38 cellular contexts compared by ENCODE assay signal in genomic region chr2:41697389-41697788, GRCh38.
"Had no signal": no experiment of that assay in that cellular context is flagged by ENCODE, and none has a peak within 500 bp of the region (broad histone marks: within the 10 kb centered on the region; RNA-seq: fewer than 3 reads in every experiment).

No MANE protein-coding gene starts in this region.

- H3K36me3 ChIP-seq: adrenal gland, ascending aorta, brain microvascular endothelial cell, breast epithelium, cardiac muscle cell had no signal

- H3K27ac Mint-ChIP-seq: activated naive CD4-positive, alpha-beta T cell treated with anti-CD3 and anti-CD28 coated beads for 36 hours; activated naive CD4-positive, alpha-beta T cell treated with anti-CD3 and anti-CD28 coated beads, Interleukin-2, amount 10 ng/mL, durations not matched to agents 7 days and 5 days; activated naive CD4-positive, alpha-beta T cell treated with anti-CD3 and anti-CD28 coated beads, Interleukin-2, amount 50 U/mL, for 24 hours; activated naive CD4-positive, alpha-beta T cell treated with anti-CD3 and anti-CD28 coated beads, Interleukin-2, amount 50 U/mL, for 72 hours; activated naive CD8-positive, alpha-beta T cell; activated naive CD8-positive, alpha-beta T cell treated with anti-CD3 and anti-CD28 coated beads for 36 hours; activated naive CD8-positive, alpha-beta T cell treated with anti-CD3 and anti-CD28 coated beads, Interleukin-2, amount 10 ng/mL, durations not matched to agents 7 days and 5 days; activated naive CD8-positive, alpha-beta T cell treated with anti-CD3 and anti-CD28 coated beads, Interleukin-2, amount 50 U/mL, for 24 hours; activated T-cell treated with anti-CD3 and anti-CD28 coated beads, Interleukin-2, amount 50 U/mL, for 24 hours; activated T-cell treated with anti-CD3 and anti-CD28 coated beads, Interleukin-2, amount 50 U/mL, for 72 hours; activated T-helper 1 cell treated with anti-CD3 and anti-CD28 coated beads, Interleukin-12 subunit alpha, Interleukin-12 subunit beta, Interleukin-2, Interleukin-4 antibody, amounts not matched to agents 30 ng/mL and 10 ng/mL and 1 ng/mL, durations not matched to agents 14 hours and 24 hours and 36 hours; activated T-helper 17 cell treated with anti-CD3 and anti-CD28 coated beads, Interleukin-2, amount 50 U/mL, for 72 hours; activated T-helper 2 cell treated with anti-CD3 and anti-CD28 coated beads, Interferon-gamma antibody, Interleukin-2, Interleukin-4, amounts not matched to agents 10 μg/mL and 5 μg/mL and 100 μg/mL, durations not matched to agents 14 hours and 24 hours and 36 hours had no signal

- H3K27ac ChIP-seq: adrenal gland, ascending aorta, body of pancreas, brain microvascular endothelial cell, breast epithelium, cardiac muscle cell had no signal

- H3K4me1 ChIP-seq: ascending aorta, body of pancreas had no signal

- H3K4me3 Mint-ChIP-seq: activated naive CD4-positive, alpha-beta T cell treated with anti-CD3 and anti-CD28 coated beads for 36 hours; activated naive CD4-positive, alpha-beta T cell treated with anti-CD3 and anti-CD28 coated beads, Interleukin-2, amount 10 ng/mL, durations not matched to agents 7 days and 5 days; activated naive CD4-positive, alpha-beta T cell treated with anti-CD3 and anti-CD28 coated beads, Interleukin-2, amount 50 U/mL, for 24 hours; activated naive CD8-positive, alpha-beta T cell; activated naive CD8-positive, alpha-beta T cell treated with anti-CD3 and anti-CD28 coated beads for 36 hours; activated naive CD8-positive, alpha-beta T cell treated with anti-CD3 and anti-CD28 coated beads, Interleukin-2, amount 10 ng/mL, durations not matched to agents 7 days and 5 days; activated naive CD8-positive, alpha-beta T cell treated with anti-CD3 and anti-CD28 coated beads, Interleukin-2, amount 50 U/mL, for 24 hours; activated T-cell treated with anti-CD3 and anti-CD28 coated beads, Interleukin-2, amount 50 U/mL, for 24 hours; activated T-cell treated with anti-CD3 and anti-CD28 coated beads, Interleukin-2, amount 50 U/mL, for 4 hours; activated T-cell treated with anti-CD3 and anti-CD28 coated beads, Interleukin-2, amount 50 U/mL, for 72 hours; activated T-helper 1 cell treated with anti-CD3 and anti-CD28 coated beads, Interleukin-12 subunit alpha, Interleukin-12 subunit beta, Interleukin-2, Interleukin-4 antibody, amounts not matched to agents 30 ng/mL and 10 ng/mL and 1 ng/mL, durations not matched to agents 14 hours and 24 hours and 36 hours; activated T-helper 17 cell treated with anti-CD3 and anti-CD28 coated beads, Interleukin-2, amount 50 U/mL, for 72 hours; brain; central memory CD8-positive, alpha-beta T cell had no signal

- H3K36me3 Mint-ChIP-seq: activated naive CD4-positive, alpha-beta T cell treated with anti-CD3 and anti-CD28 coated beads, Interleukin-2, amount 10 ng/mL, durations not matched to agents 7 days and 5 days; activated naive CD4-positive, alpha-beta T cell treated with anti-CD3 and anti-CD28 coated beads, Interleukin-2, amount 50 U/mL, for 24 hours; activated naive CD4-positive, alpha-beta T cell treated with anti-CD3 and anti-CD28 coated beads, Interleukin-2, amount 50 U/mL, for 72 hours; activated naive CD8-positive, alpha-beta T cell; activated naive CD8-positive, alpha-beta T cell treated with anti-CD3 and anti-CD28 coated beads for 36 hours; activated naive CD8-positive, alpha-beta T cell treated with anti-CD3 and anti-CD28 coated beads, Interleukin-2, amount 10 ng/mL, durations not matched to agents 7 days and 5 days; brain had no signal

- H3K4me3 ChIP-seq: adrenal gland, ascending aorta, body of pancreas, breast epithelium, cardiac muscle cell had no signal

- H3K27me3 ChIP-seq: adrenal gland, ascending aorta, body of pancreas, brain microvascular endothelial cell, breast epithelium, cardiac muscle cell had no signal

- H3K9me3 ChIP-seq: adrenal gland, ascending aorta, body of pancreas, breast epithelium had no signal

- H3K4me1 Mint-ChIP-seq: activated naive CD4-positive, alpha-beta T cell treated with anti-CD3 and anti-CD28 coated beads, Interleukin-2, amount 10 ng/mL, durations not matched to agents 7 days and 5 days; activated naive CD4-positive, alpha-beta T cell treated with anti-CD3 and anti-CD28 coated beads, Interleukin-2, amount 50 U/mL, for 24 hours; activated naive CD8-positive, alpha-beta T cell treated with anti-CD3 and anti-CD28 coated beads for 36 hours; activated naive CD8-positive, alpha-beta T cell treated with anti-CD3 and anti-CD28 coated beads, Interleukin-2, amount 10 ng/mL, durations not matched to agents 7 days and 5 days; activated naive CD8-positive, alpha-beta T cell treated with anti-CD3 and anti-CD28 coated beads, Interleukin-2, amount 50 U/mL, for 24 hours; activated T-helper 17 cell treated with anti-CD3 and anti-CD28 coated beads, Interleukin-2, amount 50 U/mL, for 72 hours; central memory CD8-positive, alpha-beta T cell had no signal

- H3K9me3 Mint-ChIP-seq: activated naive CD4-positive, alpha-beta T cell treated with anti-CD3 and anti-CD28 coated beads for 36 hours; activated naive CD4-positive, alpha-beta T cell treated with anti-CD3 and anti-CD28 coated beads, Interleukin-2, amount 10 ng/mL, durations not matched to agents 7 days and 5 days; activated naive CD4-positive, alpha-beta T cell treated with anti-CD3 and anti-CD28 coated beads, Interleukin-2, amount 50 U/mL, for 24 hours; activated naive CD4-positive, alpha-beta T cell treated with anti-CD3 and anti-CD28 coated beads, Interleukin-2, amount 50 U/mL, for 72 hours; activated naive CD8-positive, alpha-beta T cell treated with anti-CD3 and anti-CD28 coated beads for 36 hours; activated naive CD8-positive, alpha-beta T cell treated with anti-CD3 and anti-CD28 coated beads, Interleukin-2, amount 10 ng/mL, durations not matched to agents 7 days and 5 days; activated naive CD8-positive, alpha-beta T cell treated with anti-CD3 and anti-CD28 coated beads, Interleukin-2, amount 50 U/mL, for 24 hours; activated T-cell treated with anti-CD3 and anti-CD28 coated beads, Interleukin-2, amount 50 U/mL, for 24 hours; activated T-cell treated with anti-CD3 and anti-CD28 coated beads, Interleukin-2, amount 50 U/mL, for 4 hours; activated T-cell treated with anti-CD3 and anti-CD28 coated beads, Interleukin-2, amount 50 U/mL, for 72 hours; activated T-helper 1 cell treated with anti-CD3 and anti-CD28 coated beads, Interleukin-12 subunit alpha, Interleukin-12 subunit beta, Interleukin-2, Interleukin-4 antibody, amounts not matched to agents 30 ng/mL and 10 ng/mL and 1 ng/mL, durations not matched to agents 14 hours and 24 hours and 36 hours; activated T-helper 17 cell treated with anti-CD3 and anti-CD28 coated beads, Interleukin-2, amount 50 U/mL, for 72 hours; activated T-helper 2 cell treated with anti-CD3 and anti-CD28 coated beads, Interferon-gamma antibody, Interleukin-2, Interleukin-4, amounts not matched to agents 10 μg/mL and 5 μg/mL and 100 μg/mL, durations not matched to agents 14 hours and 24 hours and 36 hours; brain; central memory CD8-positive, alpha-beta T cell had no signal

- DNase-seq: activated effector memory CD4-positive, alpha-beta T cell treated with anti-CD3 and anti-CD28 coated beads, Interleukin-2, amount 50 U/mL, for 16 hours; activated effector memory CD4-positive, alpha-beta T cell treated with Interleukin-2 at 50 U/mL for 16 hours; activated gamma-delta T cell; activated gamma-delta T cell treated with Interleukin-2 at 50 U/mL for 16 hours; activated naive CD4-positive, alpha-beta T cell; activated naive CD4-positive, alpha-beta T cell treated with anti-CD3 and anti-CD28 coated beads for 36 hours; activated naive CD4-positive, alpha-beta T cell treated with anti-CD3 and anti-CD28 coated beads, Interleukin-2, amount 10 ng/mL, durations not matched to agents 7 days and 5 days; activated naive CD4-positive, alpha-beta T cell treated with anti-CD3 and anti-CD28 coated beads, Interleukin-2, amount 50 U/mL, for 16 hours; activated naive CD4-positive, alpha-beta T cell treated with Interleukin-2 at 50 U/mL for 16 hours; activated naive CD8-positive, alpha-beta T cell treated with anti-CD3 and anti-CD28 coated beads for 36 hours; activated naive CD8-positive, alpha-beta T cell treated with anti-CD3 and anti-CD28 coated beads, Interleukin-2, amount 10 ng/mL, durations not matched to agents 7 days and 5 days; activated naive CD8-positive, alpha-beta T cell treated with anti-CD3 and anti-CD28 coated beads, Interleukin-2, amount 50 U/mL, for 24 hours; activated T-cell treated with anti-CD3 and anti-CD28 coated beads, Interleukin-2, amount 50 U/mL, for 1 hour; activated T-cell treated with anti-CD3 and anti-CD28 coated beads, Interleukin-2, amount 50 U/mL, for 24 hours; activated T-cell treated with anti-CD3 and anti-CD28 coated beads, Interleukin-2, amount 50 U/mL, for 4 hours; activated T-cell treated with anti-CD3 and anti-CD28 coated beads, Interleukin-2, amount 50 U/mL, for 48 hours; activated T-cell treated with anti-CD3 and anti-CD28 coated beads, Interleukin-2, amount 50 U/mL, for 72 hours; adrenal gland; amniotic stem cell; amygdala; anterior cingulate cortex; aorta; body of pancreas; brain microvascular endothelial cell; caudate nucleus; central memory CD4-positive, alpha-beta T cell; cerebellar nuclear complex had no signal
